Comparison of ENCODE assay signal across 2 cellular contexts in genomic region chrX:19040373-19040772, GRCh38.
TF ChIP-seq lines count a peak whose summit lies in the region.

No MANE protein-coding gene starts in this region.

TF ChIP-seq in IMR-90, 13 proteins besides CTCF, POLR2A, EP300 and RAD21 (continued from another document):
- TF ChIP-seq ELK1 (IDR thresholded peaks at IDR 0.05; ENCODE audit: borderline replicate concordance, low read depth, low read length) (no peak), CEBPB (IDR thresholded peaks at IDR 0.05; ENCODE audit: low read depth, low read length) (no peak), MAZ (IDR thresholded peaks at IDR 0.05; ENCODE audit: borderline replicate concordance, low read depth, low read length) (no peak), MXI1 (IDR thresholded peaks at IDR 0.05; ENCODE audit: borderline replicate concordance, low read depth, low read length) (no peak), RFX5 (IDR thresholded peaks at IDR 0.05; ENCODE audit: low read depth, low read length) (no peak), NFE2L2 (IDR thresholded peaks at IDR 0.05; ENCODE audit: low read depth, low read length) (no peak), CHD1 (IDR thresholded peaks at IDR 0.05; ENCODE audit: low read depth, low read length) (no peak), SMC3 (IDR thresholded peaks at IDR 0.05; ENCODE audit: low read depth, low read length) (no peak), RCOR1 (IDR thresholded peaks at IDR 0.05; ENCODE audit: insufficient replicate concordance, low read length) (no peak), USF2 (IDR thresholded peaks at IDR 0.05; ENCODE audit: low read depth, low read length) (no peak), FOS (IDR thresholded peaks at IDR 0.05; ENCODE audit: low read depth, low read length) (no peak)

TF ChIP-seq in K562, 482 proteins besides CTCF, POLR2A, EP300 and RAD21:
- TF ChIP-seq ZNF740 (CRISPR knock-in tag; IDR thresholded peaks at IDR 0.05): no peak
- TF ChIP-seq ZNF740 (tag; IDR thresholded peaks at IDR 0.05): no peak
- no peak for TF ChIP-seq CUX1 (CRISPR knock-in tag; IDR thresholded peaks at IDR 0.05)
